In the genomic region with DNA sequence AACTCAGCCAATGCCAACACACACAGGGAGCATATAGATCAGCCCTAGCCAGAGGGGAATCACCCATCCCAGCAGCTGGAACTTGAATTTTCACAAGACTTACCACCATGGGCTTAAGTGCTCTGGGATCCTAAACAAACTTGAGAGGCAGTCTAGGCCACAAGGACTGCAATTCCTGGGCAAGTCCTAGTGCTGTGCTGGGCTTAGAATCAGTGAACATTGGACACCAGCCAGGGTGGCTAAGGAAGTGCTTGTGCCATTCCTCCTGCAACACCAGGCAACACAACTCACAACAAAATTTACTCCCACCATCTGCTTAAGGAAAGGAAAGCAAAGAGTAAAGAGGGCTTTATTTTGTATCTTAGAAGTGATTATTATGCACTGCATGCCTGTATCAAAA, we compare ENCODE assay signal across 8 cellular contexts. TPM values are rescaled to one million over a fixed set of nuclear protein-coding genes. Genes with fewer than 3 reads are reported as not detected.
"Had no signal": no experiment of that assay in that cellular context is flagged by ENCODE, and none has a peak within 500 bp of the region (broad histone marks: within the 10 kb centered on the region; RNA-seq: fewer than 3 reads in every experiment).

No MANE protein-coding gene starts in this region.

- H3K4me3 ChIP-seq: K562 had no signal

- H3K27ac Mint-ChIP-seq: IgD-negative memory B cell had no signal

- DNase-seq: IMR-90, KBM-7 had no signal

- H3K4me1 Mint-ChIP-seq: IgD-negative memory B cell had no signal

- H3K27ac ChIP-seq: HL-60 had no signal

- ATAC-seq: HepG2, K562 had no signal

- H3K4me3 Mint-ChIP-seq: IgD-negative memory B cell had no signal

RNA-seq across cellular contexts. Expression of a gene that starts 38.9 kb away (rescaled TPM):
- total RNA-seq: HepG2, HT-29, HT1080, IMR-90, K562 had no signal
